Comparison of ENCODE assay signal across 13 cellular contexts in the genomic region with DNA sequence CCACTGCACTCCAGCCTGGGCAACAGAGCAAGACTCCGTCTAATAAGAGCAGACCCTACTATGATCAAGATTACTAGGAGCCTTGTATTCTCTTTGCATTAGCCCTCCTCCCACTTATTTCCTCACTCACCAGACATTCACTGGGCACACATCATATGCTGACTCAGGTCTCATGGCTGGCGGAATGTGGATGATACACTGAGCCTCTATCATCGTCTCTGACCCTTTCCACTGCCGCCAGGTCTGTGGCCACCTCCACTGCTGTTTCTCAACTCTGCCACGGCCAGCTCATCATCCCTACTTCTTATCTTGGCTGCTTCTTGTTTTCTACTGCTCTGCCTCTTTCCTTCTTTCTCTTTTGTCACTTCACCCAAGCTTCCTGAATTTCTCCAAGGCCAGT.
DNase-seq lines count a peak whose midpoint lies in the region; ATAC-seq and TF ChIP-seq lines count a peak whose summit lies in the region.
"Had no signal": no experiment of that assay in that cellular context is flagged by ENCODE, and none has a peak within 500 bp of the region (broad histone marks: within the 10 kb centered on the region; RNA-seq: fewer than 3 reads in every experiment).

No MANE protein-coding gene starts in this region.

- H3K4me3 Mint-ChIP-seq in activated naive CD8-positive, alpha-beta T cell, result peak overlapping the region; percentile 6
- no peak overlapping the region for H3K4me3 Mint-ChIP-seq in WTC11
- H3K4me3 Mint-ChIP-seq: CD8-positive, alpha-beta memory T cell; T-helper 2 cell treated with Interferon-gamma antibody and Interleukin-4, amounts not matched to agents 5 μg/mL and 100 μg/mL, for 36 hours had no signal

- peaks cover 88% of the 10 kb centered on the region for H3K4me1 Mint-ChIP-seq in activated naive CD8-positive, alpha-beta T cell (ENCODE audit: low read depth)
- H3K4me1 Mint-ChIP-seq in WTC11, result 0 out of 2 replicates have a peak, but pooled peaks cover 4% of the 10 kb centered on the region

- CTCF ChIA-PET in AG04450 (lab: Charles Lee) (interaction anchor here (1.5 kb wide), 1 partner anchor 38 kb away, joined by 6 read pairs; no protein-coding TSS in a partner anchor), WTC11 (lab: Charles Lee) (no interaction called here)

- TF ChIP-seq CTCF in AG04450 (IDR thresholded peaks at IDR 0.05; ENCODE audit: low read depth, low read length), result no peak
- no peak for TF ChIP-seq CTCF in left lung (IDR thresholded peaks at IDR 0.05)
- no peak for TF ChIP-seq CTCF in WTC11 (IDR thresholded peaks at IDR 0.05)

- POLR2A ChIA-PET in AG04450 (lab: Yijun Ruan, JAX), result interaction anchor here (1.1 to 1.3 kb wide), 2 partner anchors 10 to 83 kb away, joined by 3 to 6 read pairs; no protein-coding TSS in a partner anchor
- POLR2A ChIA-PET in WTC11 (lab: Charles Lee), result no interaction called here

- peaks cover 35% of the 10 kb centered on the region for H3K36me3 Mint-ChIP-seq in activated naive CD8-positive, alpha-beta T cell
- no peaks in the 10 kb centered on the region for H3K36me3 Mint-ChIP-seq in WTC11

- peak overlapping the region; percentile 73 for H3K27ac ChIP-seq in AG04450 (ENCODE audit: low read depth, low read length)
- no peak overlapping the region for H3K27ac ChIP-seq in left lung

- intact Hi-C loops in left lung (cut with DNase I), result no loop called here

- H3K9me3 ChIP-seq in AG04450 (ENCODE audit: control insufficient read depth, insufficient read depth, low read length) (no peaks in the 10 kb centered on the region), left lung (no peaks in the 10 kb centered on the region)

- no peak overlapping the region for H3K4me3 ChIP-seq in AG04450 (ENCODE audit: low read depth, low read length)
- no peak overlapping the region for H3K4me3 ChIP-seq in left lung

- H3K4me1 ChIP-seq in left lung, result peaks cover 0 to 3% of the 10 kb centered on the region in 2 donors

- no peaks in the 10 kb centered on the region for H3K36me3 ChIP-seq in left lung

- DNase-seq in AG04450 (ENCODE audit: low read depth, low spot score), result peak; percentile 59
- peak; percentile 35 for DNase-seq in HK-2 (ENCODE audit: unreplicated experiment)
- DNase-seq in left lung, result no peak
- no peak for DNase-seq in activated T-cell treated with anti-CD3 and anti-CD28 coated beads for 4 hours
- no peak for DNase-seq in WTC11 (ENCODE audit: low spot score)
- DNase-seq in activated CD4-positive, CD25-positive, alpha-beta regulatory T cell (lab: John Stamatoyannopoulos, UW), result no peak
- DNase-seq: CD8-positive, alpha-beta memory T cell; Kasumi-1; NCI-H526 treated with DMSO at 0.1 percent for 48 hours had no signal

- no peaks in the 10 kb centered on the region for H3K9me3 Mint-ChIP-seq in activated naive CD8-positive, alpha-beta T cell (ENCODE audit: low read depth)
- no peaks in the 10 kb centered on the region for H3K9me3 Mint-ChIP-seq in WTC11
- H3K9me3 Mint-ChIP-seq: CD8-positive, alpha-beta memory T cell; T-helper 2 cell treated with Interferon-gamma antibody and Interleukin-4, amounts not matched to agents 5 μg/mL and 100 μg/mL, for 36 hours had no signal

- H3K27ac Mint-ChIP-seq in activated naive CD8-positive, alpha-beta T cell, result peak overlapping the region; percentile 75
- H3K27ac Mint-ChIP-seq in WTC11, result no peak overlapping the region
- H3K27ac Mint-ChIP-seq: progenitor cell of endocrine pancreas; T-helper 2 cell treated with Interferon-gamma antibody and Interleukin-4, amounts not matched to agents 5 μg/mL and 100 μg/mL, for 36 hours had no signal

- H3K27me3 Mint-ChIP-seq in activated naive CD8-positive, alpha-beta T cell, result no peaks in the 10 kb centered on the region
- H3K27me3 Mint-ChIP-seq in WTC11 (ENCODE audit: low read depth), result no peaks in the 10 kb centered on the region
- H3K27me3 Mint-ChIP-seq: CD8-positive, alpha-beta memory T cell; progenitor cell of endocrine pancreas had no signal

- peak; percentile 30 for ATAC-seq in left lung
- no peak for ATAC-seq in WTC11
- ATAC-seq in HG03045 (IDR thresholded peaks at IDR 0.05; ENCODE audit: unreplicated experiment), result no peak

- H3K27me3 ChIP-seq in AG04450 (ENCODE audit: control insufficient read depth, insufficient read depth, low read length) (no peaks in the 10 kb centered on the region), left lung (no peaks in the 10 kb centered on the region)

TF ChIP-seq in WTC11, 78 proteins besides CTCF, POLR2A, EP300 and RAD21:
- TF ChIP-seq, protein P1, sequence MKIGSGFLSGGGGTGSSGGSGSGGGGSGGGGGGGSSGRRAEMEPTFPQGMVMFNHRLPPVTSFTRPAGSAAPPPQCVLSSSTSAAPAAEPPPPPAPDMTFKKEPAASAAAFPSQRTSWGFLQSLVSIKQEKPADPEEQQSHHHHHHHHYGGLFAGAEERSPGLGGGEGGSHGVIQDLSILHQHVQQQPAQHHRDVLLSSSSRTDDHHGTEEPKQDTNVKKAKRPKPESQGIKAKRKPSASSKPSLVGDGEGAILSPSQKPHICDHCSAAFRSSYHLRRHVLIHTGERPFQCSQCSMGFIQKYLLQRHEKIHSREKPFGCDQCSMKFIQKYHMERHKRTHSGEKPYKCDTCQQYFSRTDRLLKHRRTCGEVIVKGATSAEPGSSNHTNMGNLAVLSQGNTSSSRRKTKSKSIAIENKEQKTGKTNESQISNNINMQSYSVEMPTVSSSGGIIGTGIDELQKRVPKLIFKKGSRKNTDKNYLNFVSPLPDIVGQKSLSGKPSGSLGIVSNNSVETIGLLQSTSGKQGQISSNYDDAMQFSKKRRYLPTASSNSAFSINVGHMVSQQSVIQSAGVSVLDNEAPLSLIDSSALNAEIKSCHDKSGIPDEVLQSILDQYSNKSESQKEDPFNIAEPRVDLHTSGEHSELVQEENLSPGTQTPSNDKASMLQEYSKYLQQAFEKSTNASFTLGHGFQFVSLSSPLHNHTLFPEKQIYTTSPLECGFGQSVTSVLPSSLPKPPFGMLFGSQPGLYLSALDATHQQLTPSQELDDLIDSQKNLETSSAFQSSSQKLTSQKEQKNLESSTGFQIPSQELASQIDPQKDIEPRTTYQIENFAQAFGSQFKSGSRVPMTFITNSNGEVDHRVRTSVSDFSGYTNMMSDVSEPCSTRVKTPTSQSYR (CRISPR knock-in tag; IDR thresholded peaks at IDR 0.05), result no peak
- TF ChIP-seq ZBTB21 (CRISPR knock-in tag; IDR thresholded peaks at IDR 0.05; ENCODE audit: borderline replicate concordance) (no peak), CBFB (CRISPR knock-in tag; IDR thresholded peaks at IDR 0.05; ENCODE audit: low read depth) (no peak), ZNF396 (CRISPR knock-in tag; IDR thresholded peaks at IDR 0.05; ENCODE audit: borderline replicate concordance) (no peak)
TF ChIP-seq in WTC11: peak in this region for 0.

Comparison
In these comparisons a context has a peak if more than half of its experiments do, and no peak if none do; other contexts are left out.
1. DNase-seq: peak in AG04450 (single experiment) and HK-2 (single experiment); none in left lung (0 of 2), activated T-cell treated with anti-CD3 and anti-CD28 coated beads for 4 hours (single experiment), WTC11 (single experiment) and activated CD4-positive, CD25-positive, alpha-beta regulatory T cell (0 of 4).